In genomic region chr14:102902086-102902485, GRCh38 we compare ENCODE assay signal across 12 cellular contexts. TPM values are rescaled to one million over a fixed set of nuclear protein-coding genes. Genes with fewer than 3 reads are reported as not detected.
DNase-seq lines count a peak whose midpoint lies in the region; ATAC-seq and TF ChIP-seq lines count a peak whose summit lies in the region.
"Had no signal": no experiment of that assay in that cellular context is flagged by ENCODE, and none has a peak within 500 bp of the region (broad histone marks: within the 10 kb centered on the region; RNA-seq: fewer than 3 reads in every experiment).

No MANE protein-coding gene starts in this region.

- H3K27me3 ChIP-seq in osteoblast (ENCODE audit: insufficient read depth, low read length) (no peaks in the 10 kb centered on the region), transverse colon (no peaks in the 10 kb centered on the region)

- peak overlapping the region; percentile 76 for H3K27ac Mint-ChIP-seq in activated CD4-positive, alpha-beta T cell treated with anti-CD3 and anti-CD28 coated beads, Interleukin-2, amount 10 ng/mL, durations not matched to agents 7 days and 5 days
- H3K27ac Mint-ChIP-seq in activated CD4-positive, alpha-beta T cell treated with anti-CD3 and anti-CD28 coated beads for 36 hours = no peak overlapping the region
- H3K27ac Mint-ChIP-seq in IgD-negative memory B cell = peak overlapping the region; percentile 95 to 97 (median 96)
- H3K27ac Mint-ChIP-seq: type B pancreatic cell had no signal

- peaks cover 27% of the 10 kb centered on the region for H3K4me1 Mint-ChIP-seq in activated CD4-positive, alpha-beta T cell treated with anti-CD3 and anti-CD28 coated beads, Interleukin-2, amount 10 ng/mL, durations not matched to agents 7 days and 5 days
- peaks cover 21% of the 10 kb centered on the region for H3K4me1 Mint-ChIP-seq in activated CD4-positive, alpha-beta T cell treated with anti-CD3 and anti-CD28 coated beads for 36 hours
- H3K4me1 Mint-ChIP-seq in IgD-negative memory B cell = peaks cover 28 to 51% (median 40%) of the 10 kb centered on the region in 3 donors

- CTCF ChIA-PET in activated CD4-positive, alpha-beta T cell treated with anti-CD3 and anti-CD28 coated beads, Interleukin-2, amount 10 ng/mL, durations not matched to agents 7 days and 5 days (lab: Charles Lee) = interaction anchor here (0.6 kb wide), 1 partner anchor 14 kb away, joined by 3 read pairs; no protein-coding TSS in a partner anchor
- CTCF ChIA-PET in activated CD4-positive, alpha-beta T cell treated with anti-CD3 and anti-CD28 coated beads for 36 hours (lab: Charles Lee) = interaction anchor here (1.9 kb wide), 1 partner anchor 208 kb away, joined by 7 read pairs; no protein-coding TSS in a partner anchor

- H3K27me3 Mint-ChIP-seq in activated CD4-positive, alpha-beta T cell treated with anti-CD3 and anti-CD28 coated beads, Interleukin-2, amount 10 ng/mL, durations not matched to agents 7 days and 5 days = no peaks in the 10 kb centered on the region
- H3K27me3 Mint-ChIP-seq in activated CD4-positive, alpha-beta T cell treated with anti-CD3 and anti-CD28 coated beads for 36 hours = no peaks in the 10 kb centered on the region
- H3K27me3 Mint-ChIP-seq in IgD-negative memory B cell = peaks cover 2% of the 10 kb centered on the region
- H3K27me3 Mint-ChIP-seq: type B pancreatic cell had no signal

- WGBS in transverse colon (ENCODE audit: low coverage in 1 of 2), 2 donors = 85% methylated on average over 7 of the region's 7 CpGs; no CpG with 5 or more reads in 1 of the 2 donors

- intact Hi-C loops in activated CD4-positive, alpha-beta T cell treated with anti-CD3 and anti-CD28 coated beads for 36 hours (cut with DNase I, micrococcal nuclease) = no loop called here
- intact Hi-C loops in transverse colon (cut with DNase I; ENCODE audit: low total_unique reads) = no loop called here

- no peak overlapping the region for H2AFZ ChIP-seq in osteoblast (ENCODE audit: low read length)

- no peak for TF ChIP-seq POLR2A in transverse colon (IDR thresholded peaks at IDR 0.05)

- H3K36me3 Mint-ChIP-seq in activated CD4-positive, alpha-beta T cell treated with anti-CD3 and anti-CD28 coated beads, Interleukin-2, amount 10 ng/mL, durations not matched to agents 7 days and 5 days (ENCODE audit: low read depth) = peaks cover 32% of the 10 kb centered on the region
- peaks cover 53% of the 10 kb centered on the region for H3K36me3 Mint-ChIP-seq in activated CD4-positive, alpha-beta T cell treated with anti-CD3 and anti-CD28 coated beads for 36 hours (ENCODE audit: low read depth)
- H3K36me3 Mint-ChIP-seq in IgD-negative memory B cell = peaks cover 7% of the 10 kb centered on the region

- H3K4me3 Mint-ChIP-seq in activated CD4-positive, alpha-beta T cell treated with anti-CD3 and anti-CD28 coated beads, Interleukin-2, amount 10 ng/mL, durations not matched to agents 7 days and 5 days = no peak overlapping the region
- H3K4me3 Mint-ChIP-seq in activated CD4-positive, alpha-beta T cell treated with anti-CD3 and anti-CD28 coated beads for 36 hours = no peak overlapping the region
- peak overlapping the region; percentile 77 to 94 (median 84) for H3K4me3 Mint-ChIP-seq in IgD-negative memory B cell
- H3K4me3 Mint-ChIP-seq: type B pancreatic cell had no signal

- H3K9me3 Mint-ChIP-seq in activated CD4-positive, alpha-beta T cell treated with anti-CD3 and anti-CD28 coated beads, Interleukin-2, amount 10 ng/mL, durations not matched to agents 7 days and 5 days = no peaks in the 10 kb centered on the region
- no peaks in the 10 kb centered on the region for H3K9me3 Mint-ChIP-seq in activated CD4-positive, alpha-beta T cell treated with anti-CD3 and anti-CD28 coated beads for 36 hours (ENCODE audit: low read depth)
- no peaks in the 10 kb centered on the region for H3K9me3 Mint-ChIP-seq in IgD-negative memory B cell
- H3K9me3 Mint-ChIP-seq: type B pancreatic cell had no signal

- H4K20me1 ChIP-seq in osteoblast (ENCODE audit: insufficient read depth, low read length) = no peaks in the 10 kb centered on the region

- DNase-seq in activated CD4-positive, alpha-beta T cell treated with anti-CD3 and anti-CD28 coated beads, Interleukin-2, amount 10 ng/mL, durations not matched to agents 7 days and 5 days = no peak
- DNase-seq in activated CD4-positive, alpha-beta T cell treated with anti-CD3 and anti-CD28 coated beads for 36 hours = no peak
- DNase-seq in osteoblast (ENCODE audit: insufficient read length, low spot score, missing footprints) = peak; percentile 55
- DNase-seq in 8988T = no peak
- no peak for DNase-seq in transverse colon
- DNase-seq in KG1 (lab: John Stamatoyannopoulos, UW) = no peak
- DNase-seq: activated CD4-positive, alpha-beta T cell treated with anti-CD3 and anti-CD28 coated beads, Interleukin-2, amount 50 U/mL, for 48 hours had no signal

- no peak overlapping the region for H3K27ac ChIP-seq in osteoblast (ENCODE audit: low read depth, low read length)
- peak overlapping the region in 2 of 4 donors; percentile 38 to 72 for H3K27ac ChIP-seq in transverse colon
- H3K27ac ChIP-seq: SK-N-MC had no signal

- POLR2A ChIA-PET in activated CD4-positive, alpha-beta T cell treated with anti-CD3 and anti-CD28 coated beads, Interleukin-2, amount 10 ng/mL, durations not matched to agents 7 days and 5 days (lab: Charles Lee) = no interaction called here
- POLR2A ChIA-PET in activated CD4-positive, alpha-beta T cell treated with anti-CD3 and anti-CD28 coated beads for 36 hours (lab: Charles Lee) = no interaction called here

- H3K4me1 ChIP-seq in osteoblast (ENCODE audit: insufficient read depth, low read length) (no peaks in the 10 kb centered on the region), transverse colon (no peaks in the 10 kb centered on the region)

- ATAC-seq in activated CD4-positive, alpha-beta T cell treated with anti-CD3 and anti-CD28 coated beads for 36 hours = no peak
- ATAC-seq in GM21447 (IDR thresholded peaks at IDR 0.05; ENCODE audit: unreplicated experiment) = peak; percentile 6

- no peak for TF ChIP-seq CTCF in osteoblast (IDR thresholded peaks at IDR 0.05; ENCODE audit: extremely low read depth, low read depth, low read length)
- no peak for TF ChIP-seq CTCF in transverse colon (IDR thresholded peaks at IDR 0.05)

- in situ Hi-C loops in transverse colon (cut with MboI; ENCODE audit: low pct_ligation_motif_present in 1 of 4, low pct_unique_long_range_greater_than_20kb in 1 of 4, low sequenced_read_pairs in 3 of 4) = loop anchor here in 3 of 4 donors (25.0 kb wide), 2 partner anchors 140 to 215 kb away; no protein-coding TSS in a partner anchor

- no peak overlapping the region for H3K4me2 ChIP-seq in osteoblast (ENCODE audit: insufficient read depth, low read length)

- H3K79me2 ChIP-seq in osteoblast (ENCODE audit: insufficient read depth, low read length) = no peaks in the 10 kb centered on the region

- H3K9me3 ChIP-seq in osteoblast (ENCODE audit: low read depth, low read length) (no peaks in the 10 kb centered on the region), transverse colon (no peaks in the 10 kb centered on the region)

- no peak for TF ChIP-seq EP300 in transverse colon (IDR thresholded peaks at IDR 0.05; ENCODE audit: low read depth)

- no peak overlapping the region for H3K4me3 ChIP-seq in osteoblast (ENCODE audit: insufficient read depth, low read length)
- H3K4me3 ChIP-seq in transverse colon = no peak overlapping the region
- H3K4me3 ChIP-seq: SK-N-MC had no signal

- H3K36me3 ChIP-seq in osteoblast (ENCODE audit: insufficient read depth, low read length) (peaks cover 32% of the 10 kb centered on the region), transverse colon (no peaks in the 10 kb centered on the region)

RNA-seq across cellular contexts. Expression of gene AMN, which starts 20.4 kb away (rescaled TPM):
- under 1 TPM; 0.15 to 0.30 TPM for total RNA-seq in activated CD4-positive, alpha-beta T cell treated with anti-CD3 and anti-CD28 coated beads, Interleukin-2, amount 10 ng/mL, durations not matched to agents 7 days and 5 days
- total RNA-seq in activated CD4-positive, alpha-beta T cell treated with anti-CD3 and anti-CD28 coated beads for 36 hours = under 1 TPM; 0.23 to 0.53 TPM
- 15.0 TPM for polyA plus RNA-seq in IgD-negative memory B cell
- total RNA-seq in osteoblast = under 0.01 and 0.29 TPM in 2 replicates
- total RNA-seq in transverse colon = 100 to 1,000 TPM; 306 to 597 (median 420) TPM
- total RNA-seq: MCF 10A had no signal

Comparison
In these comparisons a context has a peak if more than half of its experiments do, and no peak if none do; other contexts are left out.
1. H3K4me3 Mint-ChIP-seq: peak in IgD-negative memory B cell (4 of 4); none in activated CD4-positive, alpha-beta T cell treated with anti-CD3 and anti-CD28 coated beads, Interleukin-2, amount 10 ng/mL, durations not matched to agents 7 days and 5 days (single experiment) and activated CD4-positive, alpha-beta T cell treated with anti-CD3 and anti-CD28 coated beads for 36 hours (single experiment).
2. RNA of gene AMN, which starts 20.4 kb away (total RNA-seq): 306 to 597 TPM in transverse colon; 0.23 to 0.53 TPM in activated CD4-positive, alpha-beta T cell treated with anti-CD3 and anti-CD28 coated beads for 36 hours, 0.15 to 0.30 TPM in activated CD4-positive, alpha-beta T cell treated with anti-CD3 and anti-CD28 coated beads, Interleukin-2, amount 10 ng/mL, durations not matched to agents 7 days and 5 days and under 0.01 to 0.29 TPM in osteoblast; every median in the first group is over 100 times any median in the second.